ENCODE assay signal across 26 cellular contexts in the genomic region with DNA sequence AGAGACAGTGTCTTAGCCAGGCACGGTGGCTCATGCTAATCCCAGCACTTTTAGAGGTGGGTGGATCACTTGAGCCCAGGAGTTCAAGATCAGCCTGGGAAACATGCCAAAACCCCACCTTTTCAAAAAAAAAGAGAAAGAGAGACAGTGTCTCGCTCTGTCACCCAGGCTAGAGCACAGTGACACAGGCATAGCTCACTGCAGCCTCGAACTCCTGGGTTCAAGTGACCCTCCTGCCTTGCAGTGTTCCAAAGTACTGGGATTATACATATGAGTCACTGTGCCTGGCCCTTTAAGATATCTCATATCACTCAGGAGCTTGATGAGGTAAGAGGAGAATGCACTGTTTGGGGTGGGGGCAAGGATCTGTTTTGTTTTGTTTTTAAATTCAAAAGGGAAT. TPM values are rescaled to one million over a fixed set of nuclear protein-coding genes. Genes with fewer than 3 reads are reported as not detected.
DNase-seq lines count a peak whose midpoint lies in the region; ATAC-seq, FAIRE-seq and TF ChIP-seq lines count a peak whose summit lies in the region.
"Had no signal": no experiment of that assay in that cellular context is flagged by ENCODE, and none has a peak within 500 bp of the region (broad histone marks: within the 10 kb centered on the region; RNA-seq: fewer than 3 reads in every experiment).

No MANE protein-coding gene starts in this region.

- no peak overlapping the region for H2BK15ac ChIP-seq in mesenchymal stem cell (ENCODE audit: low read depth, poor library complexity, severe bottlenecking)

- H3K27me3 ChIP-seq in K562 (ENCODE audit: control insufficient read depth in 2 of 2, insufficient read depth in 2 of 2, low read length in 2 of 2) (no peaks in the 10 kb centered on the region), mesenchymal stem cell (ENCODE audit: control insufficient read depth in 1 of 2, insufficient read depth in 1 of 2, low read length in 2 of 2) (no peaks in the 10 kb centered on the region)
- H3K27me3 ChIP-seq: BLaER1, body of pancreas had no signal

- WGBS in K562 (ENCODE audit: insufficient coverage, low coverage, missing lambda C conversion rate): 11% methylated on average over 2 of the region's 3 CpGs
- WGBS in mesenchymal stem cell: 86% methylated on average over 3 of the region's 3 CpGs
- WGBS in lower leg skin, 2 donors: 82 to 85% methylated on average over 3 of the region's 3 CpGs

- H2BK12ac ChIP-seq in mesenchymal stem cell (ENCODE audit: low read length in 2 of 2): no peak overlapping the region

- H3K18ac ChIP-seq in mesenchymal stem cell (ENCODE audit: low read depth in 1 of 2, low read length in 2 of 2): no peak overlapping the region

- H2BK120ac ChIP-seq in mesenchymal stem cell (ENCODE audit: low read depth, low read length): no peak overlapping the region

- peak; percentile 12; the same call in 1 of the 2 replicates for TF ChIP-seq EP300 in K562 (IDR thresholded peaks at IDR 0.05; ENCODE audit: low read length)

- TF ChIP-seq POLR2A in K562 (conservative IDR thresholded peaks at IDR 0.05): no peak
- no peak for TF ChIP-seq POLR2A in lower leg skin (IDR thresholded peaks at IDR 0.05)
- no peak for TF ChIP-seq POLR2A in GM12892 (IDR thresholded peaks at IDR 0.05; ENCODE audit: low read depth, low read length)

- H4K20me1 ChIP-seq in K562 (replicated peaks; ENCODE audit: control insufficient read depth, insufficient read depth, low read length): no peaks in the 10 kb centered on the region
- H4K20me1 ChIP-seq: BLaER1 had no signal

- H3K36me3 ChIP-seq in K562 (ENCODE audit: control insufficient read depth, insufficient read depth, low read length) (peaks cover 39% of the 10 kb centered on the region; the same call in 2 of the 3 replicates), mesenchymal stem cell (ENCODE audit: control insufficient read depth in 1 of 2, insufficient read depth in 2 of 2, low read depth in 1 of 2, low read length in 2 of 2) (peaks cover 31 to 68% of the 10 kb centered on the region in 2 experiments)

- no peak overlapping the region for H3K23ac ChIP-seq in mesenchymal stem cell (ENCODE audit: low read length in 2 of 2)

- BruUV-seq in K562 (replicated peaks; lab: Mats Ljungman, UMichigan): no TSS peak

- no peak overlapping the region for H4K8ac ChIP-seq in mesenchymal stem cell (ENCODE audit: low read length)

- TF ChIP-seq RAD21 in K562 (CRISPR knock-in tag; conservative IDR thresholded peaks at IDR 0.05 in 1 of 2, IDR thresholded peaks at IDR 0.05 in 1 of 2): no peak

- peak overlapping the region; percentile 16 for H2AK5ac ChIP-seq in mesenchymal stem cell (ENCODE audit: low read length, severe bottlenecking)

- peak; percentile 90 for ATAC-seq in K562
- ATAC-seq: activated naive CD8-positive, alpha-beta T cell treated with anti-CD3 and anti-CD28 coated beads, Interleukin-2, amount 50 U/mL, for 24 hours; activated T-cell treated with anti-CD3 and anti-CD28 coated beads, Interleukin-2, amount 50 U/mL, for 4 hours; body of pancreas; sciatic nerve; stimulated activated memory B cell treated with anti-CD40 and anti-IgM and Interleukin-4, amounts not matched to agents 10 μg/mL and 1 μg/mL and 100 μg/mL, for 72 hours had no signal

- H3K4me3 ChIP-seq in K562 (no peak overlapping the region), mesenchymal stem cell (ENCODE audit: insufficient read depth in 1 of 2, low read depth in 1 of 2, low read length in 2 of 2) (no peak overlapping the region), lower leg skin (ENCODE audit: low read depth, poor library complexity, severe bottlenecking) (no peak overlapping the region)
- H3K4me3 ChIP-seq: BLaER1, body of pancreas had no signal

- CTCF ChIA-PET in K562 (lab: Yijun Ruan, JAX; ENCODE audit: low intra/inter-chr PET ratio): no interaction called here

- no peak overlapping the region for H4K91ac ChIP-seq in mesenchymal stem cell (ENCODE audit: low read length)

- peak overlapping the region; percentile 46; the same call in 1 of the 2 replicates for H3K4me2 ChIP-seq in K562 (ENCODE audit: insufficient read depth, low read length)
- H3K4me2 ChIP-seq in mesenchymal stem cell (ENCODE audit: low read length, poor library complexity, severe bottlenecking): no peak overlapping the region
- H3K4me2 ChIP-seq: BLaER1 had no signal

- H3K79me1 ChIP-seq in mesenchymal stem cell (replicated peaks; ENCODE audit: low read length, poor library complexity, severe bottlenecking): peaks cover 4% of the 10 kb centered on the region

- H2BK5ac ChIP-seq in mesenchymal stem cell (ENCODE audit: low read depth, low read length, poor library complexity, severe bottlenecking): peak overlapping the region; percentile 2

- H3K27ac ChIP-seq in K562 (ENCODE audit: extremely low read depth, low read depth, low read length): peak overlapping the region; percentile 45; the same call in 2 of the 3 replicates
- H3K27ac ChIP-seq in mesenchymal stem cell (ENCODE audit: low read length, poor library complexity, severe bottlenecking): no peak overlapping the region
- H3K27ac ChIP-seq: BLaER1, body of pancreas, HL-60 had no signal

- POLR2A ChIA-PET in K562 (lab: Yijun Ruan, JAX): no interaction called here

- H2AFZ ChIP-seq in K562 (ENCODE audit: low read depth, low read length) (no peak overlapping the region), mesenchymal stem cell (ENCODE audit: low read depth, low read length) (no peak overlapping the region)

- TF ChIP-seq CTCF in K562 (IDR thresholded peaks at IDR 0.05 in 2 of 3, conservative IDR thresholded peaks at IDR 0.05 in 1 of 3; ENCODE audit: insufficient read depth in 2 of 3, low read depth in 1 of 3, low read length in 3 of 3) (no peak), lower leg skin (IDR thresholded peaks at IDR 0.05) (no peak)

- in situ Hi-C loops in K562 (cut with MboI): no loop called here

- intact Hi-C loops in K562 (cut with micrococcal nuclease): no loop called here
- intact Hi-C loops in lower leg skin (cut with DNase I; ENCODE audit: low total_unique reads): no loop called here

- FAIRE-seq in K562 (lab: Jason Lieb, UNC): peak; percentile 89
- FAIRE-seq in GM12892 (lab: Jason Lieb, UNC): no peak
- FAIRE-seq: frontal cortex had no signal

- H3K14ac ChIP-seq in mesenchymal stem cell (ENCODE audit: low read length in 2 of 2): no peak overlapping the region

- H3K9me1 ChIP-seq in K562 (ENCODE audit: control insufficient read depth, insufficient read depth, low read length): peaks cover 3% of the 10 kb centered on the region

- no peak overlapping the region for H3K4ac ChIP-seq in mesenchymal stem cell (ENCODE audit: low read depth in 1 of 2, low read length in 2 of 2)

- H3K4me1 ChIP-seq in K562 (replicated peaks in 1 of 2; ENCODE audit: control insufficient read depth in 2 of 2, insufficient read depth in 2 of 2, low read length in 2 of 2) (peaks cover 0 to 12% of the 10 kb centered on the region in 2 experiments; a peak in 2 of 5 replicates), mesenchymal stem cell (ENCODE audit: control insufficient read depth, insufficient read depth, low read depth, low read length) (peaks cover 2% of the 10 kb centered on the region)
- H3K4me1 ChIP-seq: BLaER1, body of pancreas had no signal

- H3K9me3 ChIP-seq in K562 (replicated peaks; ENCODE audit: control insufficient read depth, insufficient read depth, low read depth, low read length) (no peaks in the 10 kb centered on the region), mesenchymal stem cell (ENCODE audit: control insufficient read depth, low read length) (no peaks in the 10 kb centered on the region)
- H3K9me3 ChIP-seq: BLaER1, body of pancreas had no signal

- H3K9ac ChIP-seq in K562 (ENCODE audit: insufficient read depth in 1 of 2, low read depth in 2 of 2, low read length in 2 of 2): no peak overlapping the region
- H3K9ac ChIP-seq in mesenchymal stem cell (ENCODE audit: low read length): no peak overlapping the region
- H3K9ac ChIP-seq: BLaER1 had no signal

- no peaks in the 10 kb centered on the region for H3K79me2 ChIP-seq in K562 (ENCODE audit: control insufficient read depth, insufficient read depth, low read length)

- DNase-seq in DMS79 (lab: John Stamatoyannopoulos, UW) (peak; percentile 45), HUDEP-2 (lab: John Stamatoyannopoulos, UW; ENCODE audit: unreplicated experiment in 76 of 76) (peak in 48 of 76 experiments; percentile 3 to 74 (median 29)), K562 (ENCODE audit: extremely low read depth in 1 of 4, low spot score in 3 of 4) (peak; percentile 16 to 72 (median 21)), mesenchymal stem cell (no peak), lower leg skin (ENCODE audit: low spot score in 2 of 2) (no peak), GM12892 (ENCODE audit: insufficient read length) (no peak)
- no peak for DNase-seq in activated T-cell treated with anti-CD3 and anti-CD28 coated beads, Interleukin-2, amount 50 U/mL, for 48 hours
- no peak for DNase-seq in activated CD4-positive, alpha-beta T cell treated with anti-CD3 and anti-CD28 coated beads, Interleukin-2, amount 50 U/mL, for 4 hours
- DNase-seq: activated CD4-positive, alpha-beta T cell treated with anti-CD3 and anti-CD28 coated beads, Interleukin-2, amount 10 ng/mL, durations not matched to agents 24 days and 14 days; activated naive CD8-positive, alpha-beta T cell treated with anti-CD3 and anti-CD28 coated beads, Interleukin-2, amount 50 U/mL, for 24 hours; activated T-cell treated with anti-CD3 and anti-CD28 coated beads, Interleukin-2, amount 50 U/mL, for 4 hours; body of pancreas; DMS53; NCI-H1048; NCI-H2029 treated with DMSO at 0.1 percent for 48 hours; NCI-H446; posterior cingulate gyrus; Right ventricle myocardium superior; stimulated activated CD4-positive, alpha-beta T cell treated with anti-CD3 and anti-CD28 coated beads, Interleukin-4, amount 100 ng/mL, for 4 hours; substantia nigra; T-helper 9 cell had no signal

RNA-seq across cellular contexts. Expression of a gene that starts 48.1 kb away (rescaled TPM):
- total RNA-seq in K562 (2011; cell fraction: chromatin; rRNA removed; ENCODE audit: low replicate concordance): 0.25 and 0.35 TPM in 2 replicates
- total RNA-seq in K562 (2011; cell fraction: nucleolus; rRNA removed): 0.66 and 0.83 TPM in 2 replicates
- 0.07 and 0.23 TPM in 2 replicates for total RNA-seq in K562 (2011; cell fraction: nucleoplasm; rRNA removed)
- total RNA-seq in K562 (2014; rRNA removed) (0.04 TPM in 1 of 2 replicates, not detected in the other), K562 (2014; rRNA removed; fragmentation: Illumina TruSeq; extraction: Trizol) (not detected in 2 replicates), K562 (2015; rRNA removed; fragmentation: Illumina TruSeq; extraction: Trizol) (not detected in 2 replicates), K562 (2021) (0.18 and 0.20 TPM in 2 replicates), lower leg skin (10 to 100 TPM; 13.7 to 39.3 (median 25.9) TPM)
- polyA plus RNA-seq in K562 (2011; rRNA removed) (0.03 and 0.07 TPM in 2 replicates), K562 (2014; fragmentation: Illumina TruSeq; extraction: Trizol) (0.01 TPM in 1 of 2 replicates, not detected in the other), K562 (2014; fragmentation: Nextera tagmentation; extraction: Ambion mirVana) (under 1 TPM; 0.03 to 0.04 TPM), K562 (2014; rRNA removed) (under 0.01 TPM in 1 of 2 replicates, not detected in the other)
- polyA plus RNA-seq in K562 (2011; cell fraction: cytosol; rRNA removed): 0.07 and 0.13 TPM in 2 replicates
- polyA plus RNA-seq in K562 (2011; cell fraction: nucleus; rRNA removed): 0.34 and 0.46 TPM in 2 replicates
- 0.10 and 0.35 TPM in 2 replicates for polyA plus RNA-seq in K562 (2012)
- 0.04 and 0.06 TPM in 2 replicates for polyA minus RNA-seq in K562 (2011; rRNA and poly(A)+ RNA removed)
- not detected in 2 replicates for polyA minus RNA-seq in K562 (2011; cell fraction: cytosol; rRNA and poly(A)+ RNA removed)
- 0.44 and 0.54 TPM in 2 replicates for polyA minus RNA-seq in K562 (2011; cell fraction: nucleus; rRNA and poly(A)+ RNA removed)
- polyA plus RNA-seq in mesenchymal stem cell (2013, experiment 1 of 2): 16.6 TPM
- 16.0 TPM for polyA plus RNA-seq in mesenchymal stem cell (2013, experiment 2 of 2)
- 0.15 TPM for polyA plus RNA-seq in GM12892 (2012; ENCODE audit: missing spikeins)

RNA-seq across cellular contexts. Expression of a gene that starts 52.7 kb away (rescaled TPM):
- total RNA-seq in K562 (2011; cell fraction: chromatin; rRNA removed; ENCODE audit: low replicate concordance): 77.5 and 98.7 TPM in 2 replicates
- total RNA-seq in K562 (2011; cell fraction: nucleolus; rRNA removed): 64.5 and 65.9 TPM in 2 replicates
- 61.2 and 62.1 TPM in 2 replicates for total RNA-seq in K562 (2011; cell fraction: nucleoplasm; rRNA removed)
- 12.6 and 17.8 TPM in 2 replicates for total RNA-seq in K562 (2014; rRNA removed)
- total RNA-seq in K562 (2014; rRNA removed; fragmentation: Illumina TruSeq; extraction: Trizol): 16.3 and 16.6 TPM in 2 replicates
- total RNA-seq in K562 (2015; rRNA removed; fragmentation: Illumina TruSeq; extraction: Trizol): 16.7 and 17.5 TPM in 2 replicates
- total RNA-seq in K562 (2021): 24.3 and 24.8 TPM in 2 replicates
- 24.0 and 25.7 TPM in 2 replicates for polyA plus RNA-seq in K562 (2011; rRNA removed)
- polyA plus RNA-seq in K562 (2011; cell fraction: cytosol; rRNA removed): 45.7 and 48.9 TPM in 2 replicates
- polyA plus RNA-seq in K562 (2011; cell fraction: nucleus; rRNA removed): 91.0 and 95.3 TPM in 2 replicates
- polyA plus RNA-seq in K562 (2012): 10.5 and 13.1 TPM in 2 replicates
- polyA plus RNA-seq in K562 (2014; fragmentation: Illumina TruSeq; extraction: Trizol): 17.5 and 21.4 TPM in 2 replicates
- polyA plus RNA-seq in K562 (2014; fragmentation: Nextera tagmentation; extraction: Ambion mirVana): 1 to 10 TPM; 6.0 to 7.6 TPM
- 13.1 and 16.5 TPM in 2 replicates for polyA plus RNA-seq in K562 (2014; rRNA removed)
- polyA minus RNA-seq in K562 (2011; rRNA and poly(A)+ RNA removed): 44.6 and 58.7 TPM in 2 replicates
- 20.4 and 28.2 TPM in 2 replicates for polyA minus RNA-seq in K562 (2011; cell fraction: cytosol; rRNA and poly(A)+ RNA removed)
- polyA minus RNA-seq in K562 (2011; cell fraction: nucleus; rRNA and poly(A)+ RNA removed): 33.8 and 49.7 TPM in 2 replicates
- 20.3 TPM for polyA plus RNA-seq in mesenchymal stem cell (2013, experiment 1 of 2)
- 20.0 TPM for polyA plus RNA-seq in mesenchymal stem cell (2013, experiment 2 of 2)
- 10 to 100 TPM; 12.4 to 26.5 (median 21.6) TPM for total RNA-seq in lower leg skin
- polyA plus RNA-seq in GM12892 (2012; ENCODE audit: missing spikeins): 14.4 TPM

RNA-seq across cellular contexts. Expression of a gene that starts 52.8 kb away (rescaled TPM):
- 10.5 and 29.2 TPM in 2 replicates for total RNA-seq in K562 (2011; cell fraction: chromatin; rRNA removed; ENCODE audit: low replicate concordance)
- total RNA-seq in K562 (2011; cell fraction: nucleolus; rRNA removed): 5.3 and 7.0 TPM in 2 replicates
- 11.1 and 12.1 TPM in 2 replicates for total RNA-seq in K562 (2011; cell fraction: nucleoplasm; rRNA removed)
- total RNA-seq in K562 (2014; rRNA removed) (23.4 and 25.0 TPM in 2 replicates), K562 (2014; rRNA removed; fragmentation: Illumina TruSeq; extraction: Trizol) (53.7 and 67.3 TPM in 2 replicates), K562 (2015; rRNA removed; fragmentation: Illumina TruSeq; extraction: Trizol) (40.0 and 40.4 TPM in 2 replicates), K562 (2021) (43.3 and 46.1 TPM in 2 replicates), lower leg skin (10 to 100 TPM; 14.3 to 20.7 (median 17.8) TPM)
- polyA plus RNA-seq in K562 (2011; rRNA removed) (55.6 and 75.1 TPM in 2 replicates), K562 (2014; fragmentation: Illumina TruSeq; extraction: Trizol) (91.9 and 98.3 TPM in 2 replicates), K562 (2014; fragmentation: Nextera tagmentation; extraction: Ambion mirVana) (10 to 100 TPM in 1 of 2 experiments, 1 to 10 TPM in 1; 6.8 to 18.6 TPM), K562 (2014; rRNA removed) (38.3 and 40.9 TPM in 2 replicates)
- 17.6 and 40.1 TPM in 2 replicates for polyA plus RNA-seq in K562 (2011; cell fraction: cytosol; rRNA removed)
- 8.5 and 14.9 TPM in 2 replicates for polyA plus RNA-seq in K562 (2011; cell fraction: nucleus; rRNA removed)
- 36.6 and 43.6 TPM in 2 replicates for polyA plus RNA-seq in K562 (2012)
- polyA minus RNA-seq in K562 (2011; rRNA and poly(A)+ RNA removed): 123 and 136 TPM in 2 replicates
- polyA minus RNA-seq in K562 (2011; cell fraction: cytosol; rRNA and poly(A)+ RNA removed): 17.6 and 31.4 TPM in 2 replicates
- 6.5 and 11.8 TPM in 2 replicates for polyA minus RNA-seq in K562 (2011; cell fraction: nucleus; rRNA and poly(A)+ RNA removed)
- 45.6 TPM for polyA plus RNA-seq in mesenchymal stem cell (2013, experiment 1 of 2)
- 44.8 TPM for polyA plus RNA-seq in mesenchymal stem cell (2013, experiment 2 of 2)
- 45.8 TPM for polyA plus RNA-seq in GM12892 (2012; ENCODE audit: missing spikeins)

Comparison
In these comparisons a context has a peak if more than half of its experiments do, and no peak if none do; other contexts are left out.
1. DNase-seq: peak in DMS79 (single experiment), HUDEP-2 (48 of 76) and K562 (4 of 4); none in mesenchymal stem cell (single experiment), lower leg skin (0 of 2), activated T-cell treated with anti-CD3 and anti-CD28 coated beads, Interleukin-2, amount 50 U/mL, for 48 hours (0 of 2), activated CD4-positive, alpha-beta T cell treated with anti-CD3 and anti-CD28 coated beads, Interleukin-2, amount 50 U/mL, for 4 hours (0 of 2) and GM12892 (single experiment).
2. RNA of a gene that starts 48.1 kb away (total RNA-seq): 13.7 to 39.3 TPM in lower leg skin; 0.04 to 0.83 TPM in K562; every median in the first group is over 4 times any median in the second.